19 cellular contexts compared by ENCODE assay signal in genomic region chr10:7474388-7474787, GRCh38.
DNase-seq lines count a peak whose midpoint lies in the region; ATAC-seq, FAIRE-seq and TF ChIP-seq lines count a peak whose summit lies in the region.
"Had no signal": no experiment of that assay in that cellular context is flagged by ENCODE, and none has a peak within 500 bp of the region (broad histone marks: within the 10 kb centered on the region; RNA-seq: fewer than 3 reads in every experiment).

No MANE protein-coding gene starts in this region.

- SMC1A ChIA-PET in GM12878 (lab: Charles Lee; ENCODE audit: uncharacterized antibody, unreplicated experiment), result interaction anchor here (1.0 to 2.4 kb wide), 4 partner anchors 11 to 46 kb away, joined by 3 to 12 read pairs (median 4); no protein-coding TSS in a partner anchor

- no peaks in the 10 kb centered on the region for H3K27me3 ChIP-seq in OCI-LY1 (ENCODE audit: insufficient read depth, low read length)
- no peaks in the 10 kb centered on the region for H3K27me3 ChIP-seq in GM12878 (replicated peaks in 1 of 2; ENCODE audit: control insufficient read depth in 2 of 2, insufficient read depth in 2 of 2, low read length in 1 of 2)
- H3K27me3 ChIP-seq in SJCRH30, result no peaks in the 10 kb centered on the region

- H2AFZ ChIP-seq in OCI-LY1 (ENCODE audit: low read length), result no peak overlapping the region
- H2AFZ ChIP-seq in GM12878 (ENCODE audit: control insufficient read depth, low read depth, low read length), result peak overlapping the region; percentile 28

- POLR2A ChIA-PET in GM12878 (lab: Charles Lee), result interaction anchor here (1.0 to 1.9 kb wide), 3 partner anchors 10 to 47 kb away, joined by 3 to 12 read pairs (median 3); no protein-coding TSS in a partner anchor

- CTCF ChIA-PET in GM12878 (lab: Yijun Ruan, JAX), result interaction anchor here (0.7 to 2.6 kb wide), 4 partner anchors 13 to 64 kb away, joined by 3 to 13 read pairs (median 4); partner anchors contain the start of gene SFMBT2

- no peak for FAIRE-seq in GM12878 (lab: Jason Lieb, UNC)
- FAIRE-seq: H1, K562 had no signal

- no peak for ATAC-seq in GM12878
- no peak for ATAC-seq in HG03442 (IDR thresholded peaks at IDR 0.05; ENCODE audit: unreplicated experiment)
- ATAC-seq in GM19395 (IDR thresholded peaks at IDR 0.05; ENCODE audit: unreplicated experiment), result no peak
- ATAC-seq: K562, PC-3 had no signal

- peaks cover 3% of the 10 kb centered on the region; the same call in 1 of the 2 replicates for H3F3A ChIP-seq in OCI-LY1 (ENCODE audit: insufficient read depth, low read length)

- no peaks in the 10 kb centered on the region; the same call in 1 of the 2 replicates for H3K9me3 ChIP-seq in OCI-LY1 (ENCODE audit: low read length)
- peaks cover 9% of the 10 kb centered on the region; the same call in 2 of the 3 replicates for H3K9me3 ChIP-seq in GM12878 (replicated peaks; ENCODE audit: control insufficient read depth, insufficient read depth, low read length)
- H3K9me3 ChIP-seq in SJCRH30 (replicated peaks), result no peaks in the 10 kb centered on the region

- no TSS peak for BruUV-seq in GM12878 (replicated peaks; lab: Mats Ljungman, UMichigan)

- in situ Hi-C loops in GM12878 (cut with MboI), result no loop called here

- H4K20me1 ChIP-seq in OCI-LY1 (ENCODE audit: insufficient read depth, low read length), result no peaks in the 10 kb centered on the region
- no peaks in the 10 kb centered on the region for H4K20me1 ChIP-seq in GM12878 (ENCODE audit: control insufficient read depth, insufficient read depth)

- H3K27ac ChIP-seq in OCI-LY1 (ENCODE audit: low read depth, low read length, poor library complexity, severe bottlenecking) (peak overlapping the region; percentile 96), GM12878 (ENCODE audit: control insufficient read depth, insufficient read depth) (peak overlapping the region; percentile 28), SJCRH30 (no peak overlapping the region)

- no peak for TF ChIP-seq EP300 in GM12878 (IDR thresholded peaks at IDR 0.05; ENCODE audit: borderline replicate concordance in 1 of 2, control insufficient read depth in 1 of 2, low read depth in 2 of 2, low read length in 2 of 2)

- H3K9ac ChIP-seq in OCI-LY1 (ENCODE audit: low read length) (no peak overlapping the region), GM12878 (ENCODE audit: control insufficient read depth, insufficient read depth, low read length) (no peak overlapping the region)

- intact Hi-C loops in GM12878 (cut with micrococcal nuclease; ENCODE audit: unreplicated experiment), result loop anchor here (10.0 kb wide), 1 partner anchor 1200 kb away; no protein-coding TSS in a partner anchor

- H3K4me1 ChIP-seq in OCI-LY1 (ENCODE audit: insufficient read depth, low read length, severe bottlenecking) (peaks cover 93% of the 10 kb centered on the region), GM12878 (ENCODE audit: control insufficient read depth, insufficient read depth, low read length) (peaks cover 79% of the 10 kb centered on the region), SJCRH30 (no peaks in the 10 kb centered on the region)

- no peak for TF ChIP-seq POLR2A in GM12878 (IDR thresholded peaks at IDR 0.05; ENCODE audit: low read depth, low read length)

- H3K4me3 ChIP-seq in GM12865 (ENCODE audit: low read depth, low read length) (no peak overlapping the region), OCI-LY1 (ENCODE audit: low read depth, low read length, poor library complexity, severe bottlenecking) (no peak overlapping the region), GM12878 (no peak overlapping the region), SJCRH30 (no peak overlapping the region)
- H3K4me3 ChIP-seq: K562 had no signal

- H3K9me2 ChIP-seq in OCI-LY1 (ENCODE audit: low read depth, low read length), result no peaks in the 10 kb centered on the region

- DNase-seq in GM12865 (ENCODE audit: low read depth) (peak; percentile 70), GM12878 (ENCODE audit: low read depth, low spot score) (no peak), SJCRH30 (no peak)
- no peak for DNase-seq in NK-92 treated with Interleukin-12 subunit alpha and Interleukin-12 subunit beta, amount 100 ng/mL, for 24 hours (lab: John Stamatoyannopoulos, UW)
- DNase-seq: AML-193; CD4-positive, CD25-positive, alpha-beta regulatory T cell; DMS 273 treated with DMSO at 0.1 percent for 48 hours; GF-D8; NCI-H1092; NCI-H146; NCI-H2029 treated with DMSO at 0.1 percent for 48 hours; NCI-H2171 treated with DMSO at 0.1 percent for 48 hours; NCI-H446; PC-3 had no signal

- H3K36me3 ChIP-seq in OCI-LY1 (ENCODE audit: insufficient read depth, low read length), result no peaks in the 10 kb centered on the region
- H3K36me3 ChIP-seq in GM12878 (ENCODE audit: control insufficient read depth in 2 of 2, insufficient read depth in 2 of 2, low read length in 1 of 2), result no peaks in the 10 kb centered on the region
- no peaks in the 10 kb centered on the region for H3K36me3 ChIP-seq in SJCRH30

- RAD21 ChIA-PET in GM12878 (lab: Charles Lee; ENCODE audit: unreplicated experiment), result interaction anchor here (1.4 to 1.7 kb wide), 2 partner anchors 30 to 51 kb away, joined by 3 to 4 read pairs; no protein-coding TSS in a partner anchor

- H3K4me2 ChIP-seq in OCI-LY1 (ENCODE audit: low read length) (no peak overlapping the region), GM12878 (ENCODE audit: control insufficient read depth, insufficient read depth) (peak overlapping the region; percentile 12; the same call in 1 of the 2 replicates)

- TF ChIP-seq CTCF in GM12865 (IDR thresholded peaks at IDR 0.05; ENCODE audit: insufficient read depth, low read depth, low read length, missing control alignments) (no peak), OCI-LY1 (IDR thresholded peaks at IDR 0.05; ENCODE audit: low read length) (no peak), GM12878 (IDR thresholded peaks at IDR 0.05 in 2 of 3, conservative IDR thresholded peaks at IDR 0.05 in 1 of 3; ENCODE audit: control insufficient read depth in 2 of 3, extremely low read depth in 1 of 3, insufficient read depth in 1 of 3, low read depth in 3 of 3, low read length in 3 of 3) (no peak)

- TF ChIP-seq RAD21 in GM12878 (IDR thresholded peaks at IDR 0.05; ENCODE audit: insufficient read depth, low read depth, low read length), result no peak

- H3K79me2 ChIP-seq in OCI-LY1 (ENCODE audit: insufficient read depth, low read length), result no peaks in the 10 kb centered on the region
- peaks cover 5% of the 10 kb centered on the region for H3K79me2 ChIP-seq in GM12878 (ENCODE audit: control insufficient read depth, insufficient read depth, low read length)

- 28% methylated on average over 7 of the region's 7 CpGs for WGBS in GM12878 (ENCODE audit: insufficient coverage, insufficient replicate concordance, low lambda C conversion rate, missing lambda C conversion rate)

TF ChIP-seq in GM12878, 131 proteins besides CTCF, POLR2A, EP300 and RAD21:
- TF ChIP-seq CREM (IDR thresholded peaks at IDR 0.05; ENCODE audit: low read depth) (no peak), ZBTB33 (IDR thresholded peaks at IDR 0.05) (no peak), ASH2L (IDR thresholded peaks at IDR 0.05; ENCODE audit: borderline replicate concordance, low read depth) (no peak), JUND (IDR thresholded peaks at IDR 0.05; ENCODE audit: low read depth, low read length) (no peak), IKZF1 (conservative IDR thresholded peaks at IDR 0.05) (no peak), RUNX3 (IDR thresholded peaks at IDR 0.05; ENCODE audit: low read length) (peak; percentile 59), ELK1 (IDR thresholded peaks at IDR 0.05; ENCODE audit: low read depth, low read length) (no peak), CBX5 (IDR thresholded peaks at IDR 0.05; ENCODE audit: low read depth) (peak; percentile 68; the same call in 1 of the 2 replicates), TCF12 (IDR thresholded peaks at IDR 0.05; ENCODE audit: low read depth, low read length) (peak; percentile 67; the same call in 1 of the 2 replicates), GATAD2B (conservative IDR thresholded peaks at IDR 0.05; ENCODE audit: low read depth) (no peak), CHD2 (IDR thresholded peaks at IDR 0.05; ENCODE audit: borderline replicate concordance, low read depth, low read length) (no peak), MYC (IDR thresholded peaks at IDR 0.05; ENCODE audit: insufficient read depth, insufficient read length, insufficient replicate concordance, low read length, severe bottlenecking) (no peak), JUNB (IDR thresholded peaks at IDR 0.05) (no peak), RELA (IDR thresholded peaks at IDR 0.05; ENCODE audit: borderline replicate concordance, partially characterized antibody) (no peak), RCOR1 (conservative IDR thresholded peaks at IDR 0.05; ENCODE audit: low read depth, low read length) (no peak), IKZF2 (IDR thresholded peaks at IDR 0.05) (0 out of 4 replicates have a peak, but pooled peaks of 1 of the 2 experiments have one; percentile 5)
